ENCODE assay signal across 40 cellular contexts in the genomic region with DNA sequence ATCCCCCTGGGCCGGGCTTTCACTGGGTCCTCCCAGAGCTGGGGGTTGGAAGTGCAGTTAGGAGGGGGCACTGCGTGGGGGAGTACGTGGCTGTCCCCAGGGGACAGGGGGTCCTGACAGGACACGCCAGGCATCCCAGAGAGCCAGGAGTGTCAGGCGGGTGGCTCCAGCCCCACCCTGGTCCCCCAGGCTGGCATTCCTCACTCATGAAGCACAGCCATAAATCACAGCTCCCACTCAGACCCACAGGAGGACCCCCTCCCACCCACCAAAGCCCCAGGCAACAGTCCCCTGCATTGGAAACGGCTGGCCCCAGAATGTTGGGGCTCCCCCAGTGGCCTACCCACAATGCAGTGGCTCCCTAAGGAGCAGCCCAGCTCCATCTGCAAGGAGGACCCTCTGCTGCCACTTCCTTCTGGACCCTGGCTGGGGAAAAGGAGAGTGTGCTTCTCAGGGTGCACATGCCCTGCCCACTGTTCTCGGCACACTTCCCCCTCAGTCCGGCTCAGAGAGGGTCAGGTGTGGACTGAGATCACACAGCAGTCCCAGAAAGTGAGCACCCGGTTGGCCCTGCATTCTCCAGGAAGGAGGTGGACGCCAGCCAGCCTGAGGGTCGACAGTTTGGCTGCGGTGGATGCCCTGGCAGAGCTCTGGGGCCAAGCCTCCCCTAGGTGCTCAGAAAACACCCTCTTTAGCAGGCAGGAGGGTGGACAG. TPM values are rescaled to one million over a fixed set of nuclear protein-coding genes. Genes with fewer than 3 reads are reported as not detected.
"Had no signal": no experiment of that assay in that cellular context is flagged by ENCODE, and none has a peak within 500 bp of the region (broad histone marks: within the 10 kb centered on the region; RNA-seq: fewer than 3 reads in every experiment).

No MANE protein-coding gene starts in this region.

- H3K27me3 ChIP-seq: ascending aorta, gastrocnemius medialis, hepatocyte, upper lobe of left lung, vagina had no signal

- H3K9me3 ChIP-seq: ascending aorta, gastrocnemius medialis, psoas muscle, upper lobe of left lung, vagina had no signal

- H3K27me3 Mint-ChIP-seq: activated naive CD8-positive, alpha-beta T cell treated with anti-CD3 and anti-CD28 coated beads for 36 hours; naive thymus-derived CD4-positive, alpha-beta T cell; stimulated activated memory B cell treated with anti-CD40 and anti-IgM and Interleukin-4, amounts not matched to agents 10 μg/mL and 1 μg/mL and 100 μg/mL, for 72 hours; stimulated activated naive CD8-positive, alpha-beta T cell treated with anti-CD3 and anti-CD28 coated beads, Interleukin-15, amount 100 ng/mL, for 72 hours had no signal

- H3K27ac ChIP-seq: ascending aorta, brain microvascular endothelial cell, gastrocnemius medialis, hepatocyte, parathyroid adenoma, psoas muscle, upper lobe of left lung, vagina, WERI-Rb-1 had no signal

- H3K79me2 ChIP-seq: hepatocyte, parathyroid adenoma had no signal

- H3K4me3 Mint-ChIP-seq: activated naive CD4-positive, alpha-beta T cell treated with anti-CD3 and anti-CD28 coated beads for 36 hours; activated naive CD8-positive, alpha-beta T cell treated with anti-CD3 and anti-CD28 coated beads for 36 hours; activated T-helper 1 cell treated with anti-CD3 and anti-CD28 coated beads, Interleukin-12 subunit alpha, Interleukin-12 subunit beta, Interleukin-2, Interleukin-4 antibody, amounts not matched to agents 30 ng/mL and 10 ng/mL and 1 ng/mL, durations not matched to agents 14 hours and 24 hours and 36 hours; mesothelial cell of epicardium; naive thymus-derived CD4-positive, alpha-beta T cell; stimulated activated memory B cell treated with anti-CD40 and anti-IgM and Interleukin-4, amounts not matched to agents 10 μg/mL and 1 μg/mL and 100 μg/mL, for 72 hours; stimulated activated naive CD8-positive, alpha-beta T cell treated with anti-CD3 and anti-CD28 coated beads, Interleukin-15, amount 100 ng/mL, for 72 hours; T-helper 2 cell treated with Interferon-gamma antibody and Interleukin-4, amounts not matched to agents 5 μg/mL and 100 μg/mL, for 36 hours had no signal

- H3K9me3 Mint-ChIP-seq: activated naive CD4-positive, alpha-beta T cell treated with anti-CD3 and anti-CD28 coated beads for 36 hours; activated naive CD8-positive, alpha-beta T cell treated with anti-CD3 and anti-CD28 coated beads for 36 hours; activated T-helper 1 cell treated with anti-CD3 and anti-CD28 coated beads, Interleukin-12 subunit alpha, Interleukin-12 subunit beta, Interleukin-2, Interleukin-4 antibody, amounts not matched to agents 30 ng/mL and 10 ng/mL and 1 ng/mL, durations not matched to agents 14 hours and 24 hours and 36 hours; mesothelial cell of epicardium; naive thymus-derived CD4-positive, alpha-beta T cell; stimulated activated memory B cell treated with anti-CD40 and anti-IgM and Interleukin-4, amounts not matched to agents 10 μg/mL and 1 μg/mL and 100 μg/mL, for 72 hours; stimulated activated naive CD8-positive, alpha-beta T cell treated with anti-CD3 and anti-CD28 coated beads, Interleukin-15, amount 100 ng/mL, for 72 hours; T-helper 2 cell treated with Interferon-gamma antibody and Interleukin-4, amounts not matched to agents 5 μg/mL and 100 μg/mL, for 36 hours had no signal

- FAIRE-seq: endometrium had no signal

- H3K4me1 ChIP-seq: ascending aorta, gastrocnemius medialis, parathyroid adenoma, psoas muscle had no signal

- H3K9ac ChIP-seq: parathyroid adenoma had no signal

- H3K4me2 ChIP-seq: hepatocyte, smooth muscle cell had no signal

- H3K36me3 ChIP-seq: ascending aorta, brain microvascular endothelial cell, gastrocnemius medialis, upper lobe of left lung, vagina, WERI-Rb-1 had no signal

- H2AFZ ChIP-seq: hepatocyte, parathyroid adenoma had no signal

- H3K4me3 ChIP-seq: ascending aorta, gastrocnemius medialis, hepatocyte, psoas muscle, smooth muscle cell, upper lobe of left lung, vagina had no signal

- H3K36me3 Mint-ChIP-seq: activated naive CD8-positive, alpha-beta T cell treated with anti-CD3 and anti-CD28 coated beads for 36 hours; mesothelial cell of epicardium; naive thymus-derived CD4-positive, alpha-beta T cell; stimulated activated memory B cell treated with anti-CD40 and anti-IgM and Interleukin-4, amounts not matched to agents 10 μg/mL and 1 μg/mL and 100 μg/mL, for 72 hours had no signal

- DNase-seq: activated CD4-positive, alpha-beta T cell treated with anti-CD3 and anti-CD28 coated beads for 48 hours; activated CD4-positive, alpha-beta T cell treated with anti-CD3 and anti-CD28 coated beads, Interleukin-2, amount 50 U/mL, for 48 hours; activated CD8-positive, alpha-beta memory T cell treated with anti-CD3 and anti-CD28 coated beads, Interleukin-2, amount 50 U/mL, for 4 hours; activated effector memory CD4-positive, alpha-beta T cell treated with anti-CD3 and anti-CD28 coated beads, Interleukin-2, amount 50 U/mL, for 16 hours; activated naive CD4-positive, alpha-beta T cell treated with anti-CD3 and anti-CD28 coated beads for 36 hours; activated naive CD8-positive, alpha-beta T cell treated with anti-CD3 and anti-CD28 coated beads for 36 hours; activated T-cell treated with anti-CD3 and anti-CD28 coated beads, Interleukin-2, amount 50 U/mL, for 1 hour; brain microvascular endothelial cell; central memory CD4-positive, alpha-beta T cell; effector CD8-positive, alpha-beta T cell; gastrocnemius medialis; glutamatergic neuron; left ventricle myocardium superior; naive thymus-derived CD4-positive, alpha-beta T cell; nucleus accumbens; psoas muscle; stimulated activated CD4-positive, alpha-beta T cell treated with anti-CD3 and anti-CD28 coated beads, Interleukin-1b, Interleukin-23, amount 100 ng/mL, for 48 hours; stimulated activated CD4-positive, alpha-beta T cell treated with anti-CD3 and anti-CD28 coated beads, Interleukin-4, amount 100 ng/mL, for 4 hours; stimulated activated CD8-positive, alpha-beta memory T cell treated with anti-CD3 and anti-CD28 coated beads, Interleukin-4, amount 100 ng/mL, for 48 hours; stimulated activated naive CD8-positive, alpha-beta T cell treated with anti-CD3 and anti-CD28 coated beads, Interleukin-15, amount 100 ng/mL, for 72 hours; substantia nigra; T-helper 1 cell; WERI-Rb-1 had no signal

- H3K27ac Mint-ChIP-seq: activated naive CD4-positive, alpha-beta T cell treated with anti-CD3 and anti-CD28 coated beads for 36 hours; activated naive CD8-positive, alpha-beta T cell treated with anti-CD3 and anti-CD28 coated beads for 36 hours; activated T-helper 1 cell treated with anti-CD3 and anti-CD28 coated beads, Interleukin-12 subunit alpha, Interleukin-12 subunit beta, Interleukin-2, Interleukin-4 antibody, amounts not matched to agents 30 ng/mL and 10 ng/mL and 1 ng/mL, durations not matched to agents 14 hours and 24 hours and 36 hours; naive thymus-derived CD4-positive, alpha-beta T cell; stimulated activated memory B cell treated with anti-CD40 and anti-IgM and Interleukin-4, amounts not matched to agents 10 μg/mL and 1 μg/mL and 100 μg/mL, for 72 hours; stimulated activated naive CD8-positive, alpha-beta T cell treated with anti-CD3 and anti-CD28 coated beads, Interleukin-15, amount 100 ng/mL, for 72 hours; T-helper 2 cell treated with Interferon-gamma antibody and Interleukin-4, amounts not matched to agents 5 μg/mL and 100 μg/mL, for 36 hours had no signal

- ATAC-seq: activated CD4-positive, CD25-positive, alpha-beta regulatory T cell treated with anti-CD3 and anti-CD28 coated beads, Interleukin-2, amount 50 U/mL, for 24 hours; gastrocnemius medialis; left ventricle myocardium superior; naive thymus-derived CD4-positive, alpha-beta T cell; psoas muscle; stimulated activated memory B cell treated with anti-CD40 and anti-IgM and Interleukin-4, amounts not matched to agents 10 μg/mL and 1 μg/mL and 100 μg/mL, for 72 hours; stimulated activated naive CD8-positive, alpha-beta T cell treated with anti-CD3 and anti-CD28 coated beads, Interleukin-15, amount 100 ng/mL, for 72 hours had no signal

RNA-seq across cellular contexts. Expression of a gene that starts 7.3 kb away (rescaled TPM):
- total RNA-seq: activated CD8-positive, alpha-beta memory T cell treated with anti-CD3 and anti-CD28 coated beads for 36 hours; activated naive CD4-positive, alpha-beta T cell treated with anti-CD3 and anti-CD28 coated beads for 36 hours; activated naive CD8-positive, alpha-beta T cell treated with anti-CD3 and anti-CD28 coated beads for 36 hours; activated T-helper 1 cell treated with anti-CD3 and anti-CD28 coated beads, Interleukin-12 subunit alpha, Interleukin-12 subunit beta, Interleukin-2, Interleukin-4 antibody, amounts not matched to agents 30 ng/mL and 10 ng/mL and 1 ng/mL, durations not matched to agents 14 hours and 24 hours and 36 hours; ascending aorta; dermis microvascular lymphatic vessel endothelial cell; epithelial cell of proximal tubule; gastrocnemius medialis; hepatocyte; left ventricle myocardium superior; lung microvascular endothelial cell; naive thymus-derived CD4-positive, alpha-beta T cell; psoas muscle had no signal
- polyA plus RNA-seq: naive thymus-derived CD4-positive, alpha-beta T cell; neural cell; psoas muscle; smooth muscle cell had no signal

RNA-seq across cellular contexts. Expression of a gene that starts 25.4 kb away (rescaled TPM):
- total RNA-seq: activated CD8-positive, alpha-beta memory T cell treated with anti-CD3 and anti-CD28 coated beads for 36 hours; activated naive CD4-positive, alpha-beta T cell treated with anti-CD3 and anti-CD28 coated beads for 36 hours; activated naive CD8-positive, alpha-beta T cell treated with anti-CD3 and anti-CD28 coated beads for 36 hours; activated T-helper 1 cell treated with anti-CD3 and anti-CD28 coated beads, Interleukin-12 subunit alpha, Interleukin-12 subunit beta, Interleukin-2, Interleukin-4 antibody, amounts not matched to agents 30 ng/mL and 10 ng/mL and 1 ng/mL, durations not matched to agents 14 hours and 24 hours and 36 hours; ascending aorta; dermis microvascular lymphatic vessel endothelial cell; epithelial cell of proximal tubule; left ventricle myocardium superior; lung microvascular endothelial cell; mesothelial cell of epicardium; naive thymus-derived CD4-positive, alpha-beta T cell; psoas muscle; smooth muscle cell; vagina had no signal
- polyA plus RNA-seq: naive thymus-derived CD4-positive, alpha-beta T cell; neural cell; smooth muscle cell had no signal
